ENCODE assay signal across 9 cellular contexts in the genomic region with DNA sequence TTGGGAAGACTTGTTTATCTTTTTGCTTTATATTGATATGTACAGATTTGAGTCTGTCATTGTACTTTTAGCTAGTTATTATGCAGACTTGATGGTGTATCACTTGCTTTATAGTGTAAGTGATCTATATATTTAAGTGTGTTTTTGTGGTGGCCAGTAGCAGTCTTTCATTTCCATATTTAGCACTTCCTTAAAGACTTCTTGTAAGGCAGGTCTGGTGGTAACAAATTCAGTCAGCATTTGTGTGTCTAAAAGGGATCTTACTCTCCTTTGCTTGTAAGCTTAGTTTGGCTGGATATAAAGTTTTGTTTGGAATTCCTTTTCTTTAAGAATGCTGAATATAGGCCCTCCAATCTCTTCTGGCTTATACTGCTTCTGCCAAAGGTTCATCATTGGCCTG.
"Had no signal": no experiment of that assay in that cellular context is flagged by ENCODE, and none has a peak within 500 bp of the region (broad histone marks: within the 10 kb centered on the region; RNA-seq: fewer than 3 reads in every experiment).

No MANE protein-coding gene starts in this region.

- H3K4me3 Mint-ChIP-seq: GM23338, H9, IgD-negative memory B cell had no signal

- H3K27ac Mint-ChIP-seq: GM23338, H9, IgD-negative memory B cell had no signal

- FAIRE-seq: H1, H54, HepG2 had no signal

- H2AFZ ChIP-seq: GM23338 had no signal

- H3K4me2 ChIP-seq: GM23338 had no signal

- H3K36me3 Mint-ChIP-seq: IgD-negative memory B cell had no signal

- H3K4me1 Mint-ChIP-seq: GM23338, H9, IgD-negative memory B cell had no signal

- H3K4me3 ChIP-seq: GM23338 had no signal

- H3K27ac ChIP-seq: HL-60 had no signal

- DNase-seq: H9, HCEC 1CT, KBM-7 had no signal

- ATAC-seq: GM23338, HepG2 had no signal

- H3K27me3 Mint-ChIP-seq: IgD-negative memory B cell had no signal
